Comparison of ENCODE assay signal across 8 cellular contexts in the genomic region with DNA sequence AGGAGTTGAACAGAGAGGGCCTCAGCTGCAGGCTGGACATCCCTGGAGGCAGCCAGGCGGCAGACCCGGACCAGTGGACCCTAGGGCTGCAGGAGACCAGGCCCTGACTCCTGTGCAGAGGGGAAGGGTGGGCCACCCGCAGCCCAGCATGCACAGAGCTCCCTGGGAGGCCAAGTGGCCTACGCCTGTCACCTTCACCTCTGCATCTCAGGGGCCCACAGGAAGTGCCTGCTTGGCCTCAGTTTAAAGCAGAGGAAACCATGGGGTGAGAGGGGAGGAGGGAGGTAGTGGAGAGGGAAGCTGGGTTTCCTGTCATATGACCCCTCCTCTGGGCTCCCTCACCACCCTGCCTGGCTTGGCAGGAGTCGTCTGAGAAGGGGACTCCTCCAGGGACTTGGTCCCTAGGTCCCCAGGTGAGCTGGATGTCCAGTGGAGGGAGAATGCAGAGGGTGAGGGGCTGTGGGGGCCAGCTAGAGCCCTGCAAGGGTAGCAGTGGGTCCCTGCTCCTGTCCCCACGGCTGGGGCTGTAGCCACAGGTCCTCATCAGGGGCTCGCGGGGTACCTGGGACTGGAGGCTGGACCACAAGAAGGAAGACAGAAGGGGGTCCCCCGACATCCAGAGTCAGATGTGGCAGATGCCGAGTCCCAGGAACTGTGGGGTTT. TPM values are rescaled to one million over a fixed set of nuclear protein-coding genes. Genes with fewer than 3 reads are reported as not detected.
A peak's percentile ranks its signal among the peaks of the same experiment; 100 is the strongest.
DNase-seq lines count a peak whose midpoint lies in the region; ATAC-seq and TF ChIP-seq lines count a peak whose summit lies in the region.

A gene with protein sequence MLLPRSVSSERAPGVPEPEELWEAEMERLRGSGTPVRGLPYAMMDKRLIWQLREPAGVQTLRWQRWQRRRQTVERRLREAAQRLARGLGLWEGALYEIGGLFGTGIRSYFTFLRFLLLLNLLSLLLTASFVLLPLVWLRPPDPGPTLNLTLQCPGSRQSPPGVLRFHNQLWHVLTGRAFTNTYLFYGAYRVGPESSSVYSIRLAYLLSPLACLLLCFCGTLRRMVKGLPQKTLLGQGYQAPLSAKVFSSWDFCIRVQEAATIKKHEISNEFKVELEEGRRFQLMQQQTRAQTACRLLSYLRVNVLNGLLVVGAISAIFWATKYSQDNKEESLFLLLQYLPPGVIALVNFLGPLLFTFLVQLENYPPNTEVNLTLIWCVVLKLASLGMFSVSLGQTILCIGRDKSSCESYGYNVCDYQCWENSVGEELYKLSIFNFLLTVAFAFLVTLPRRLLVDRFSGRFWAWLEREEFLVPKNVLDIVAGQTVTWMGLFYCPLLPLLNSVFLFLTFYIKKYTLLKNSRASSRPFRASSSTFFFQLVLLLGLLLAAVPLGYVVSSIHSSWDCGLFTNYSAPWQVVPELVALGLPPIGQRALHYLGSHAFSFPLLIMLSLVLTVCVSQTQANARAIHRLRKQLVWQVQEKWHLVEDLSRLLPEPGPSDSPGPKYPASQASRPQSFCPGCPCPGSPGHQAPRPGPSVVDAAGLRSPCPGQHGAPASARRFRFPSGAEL (plus strand): TSS at position 333 of the 663 bp plus-strand sequence. CDS start 818 bp downstream, outside the sequence.

- no peak within 1 kb of the TSS for H3K4me3 ChIP-seq in endodermal cell (ENCODE audit: low read length)
- peak within 1 kb of the TSS; percentile 38 for H3K4me3 ChIP-seq in rectal smooth muscle tissue (ENCODE audit: low read length)

- no peaks in the 10 kb centered on the region for H3K9me3 ChIP-seq in endodermal cell (ENCODE audit: control insufficient read depth, low read length)

- CTCF ChIA-PET in activated B cell treated with CpG ODN at 0.5 μM for 24 hours (lab: Charles Lee) = interaction anchor here (3.8 to 15.7 kb wide), 2 partner anchors 11 to 45 kb away, joined by 14 to 220 read pairs; no protein-coding TSS in a partner anchor

- peak within 1 kb of the TSS; percentile 93 for H3K27ac Mint-ChIP-seq in activated B cell treated with CpG ODN at 0.5 μM for 24 hours
- H3K27ac Mint-ChIP-seq in endodermal cell = no peak within 1 kb of the TSS

- H3K36me3 Mint-ChIP-seq in activated B cell treated with CpG ODN at 0.5 μM for 24 hours (ENCODE audit: low read depth) (peaks cover 42% of the 10 kb centered on the region), endodermal cell (ENCODE audit: low read depth) (peaks cover 1% of the 10 kb centered on the region)

- H3K4me1 ChIP-seq in endodermal cell (ENCODE audit: control insufficient read depth, insufficient read depth, low read length) = peaks cover 5% of the 10 kb centered on the region
- H3K4me1 ChIP-seq in rectal smooth muscle tissue (ENCODE audit: control insufficient read depth, insufficient read depth, low read length) = no peaks in the 10 kb centered on the region

- no peaks in the 10 kb centered on the region for H3K9me3 Mint-ChIP-seq in activated B cell treated with CpG ODN at 0.5 μM for 24 hours
- H3K9me3 Mint-ChIP-seq in endodermal cell = no peaks in the 10 kb centered on the region

- 84 to 86% methylated on average over 5 to 10 of the region's 10 CpGs for WGBS in endodermal cell (ENCODE audit: insufficient coverage in 1 of 2, insufficient read length in 1 of 2), 2 experiments

- peak; percentile 22 for ATAC-seq in activated B cell treated with CpG ODN at 0.5 μM for 24 hours (ENCODE audit: low read depth)
- ATAC-seq in GM18873 (IDR thresholded peaks at IDR 0.05; ENCODE audit: low FRiP score, unreplicated experiment) = no peak
- ATAC-seq in GM19395 (IDR thresholded peaks at IDR 0.05; ENCODE audit: unreplicated experiment) = no peak

- H3K9ac ChIP-seq in endodermal cell (ENCODE audit: extremely low read depth, low read length, poor library complexity, severe bottlenecking) = no peak within 1 kb of the TSS
- peak within 1 kb of the TSS; percentile 10 for H3K9ac ChIP-seq in rectal smooth muscle tissue (ENCODE audit: low read length)

- peak; percentile 87 for DNase-seq in CMK (ENCODE audit: low read depth)
- DNase-seq in HK-2 (ENCODE audit: unreplicated experiment) = peak; percentile 37
- no peak for DNase-seq in activated B cell treated with CpG ODN at 0.5 μM for 24 hours
- peak; percentile 83 for DNase-seq in endodermal cell
- no peak for DNase-seq in glomerular visceral epithelial cell (ENCODE audit: extremely low spot score)

- POLR2A ChIA-PET in activated B cell treated with CpG ODN at 0.5 μM for 24 hours (lab: Charles Lee) = interaction anchor here (0.6 to 48.2 kb wide), 14 partner anchors 1 to 1867 kb away, joined by 3 to 2404 read pairs (median 3); partner anchors contain the start of genes AFMID, C17orf99, SYNGR2 and TK1

- TF ChIP-seq CTCF in activated B cell treated with CpG ODN at 0.5 μM for 24 hours (IDR thresholded peaks at IDR 0.05) (no peak), endodermal cell (conservative IDR thresholded peaks at IDR 0.05) (no peak)

- peaks cover 74% of the 10 kb centered on the region for H3K4me1 Mint-ChIP-seq in activated B cell treated with CpG ODN at 0.5 μM for 24 hours
- H3K4me1 Mint-ChIP-seq in endodermal cell = peaks cover 21% of the 10 kb centered on the region

- no peak within 1 kb of the TSS for H3K27ac ChIP-seq in endodermal cell (ENCODE audit: low read depth, low read length)
- H3K27ac ChIP-seq in rectal smooth muscle tissue (ENCODE audit: low read depth, low read length) = no peak within 1 kb of the TSS

- H3K27me3 ChIP-seq in endodermal cell (ENCODE audit: control insufficient read depth, insufficient read depth, low read length, poor library complexity, severe bottlenecking) = peaks cover 7% of the 10 kb centered on the region
- peaks cover 3% of the 10 kb centered on the region for H3K27me3 ChIP-seq in rectal smooth muscle tissue (ENCODE audit: control insufficient read depth, insufficient read depth, low read length)

- intact Hi-C loops in activated B cell treated with CpG ODN at 0.5 μM for 24 hours (cut with micrococcal nuclease) = loop anchor here (1.0 to 5.0 kb wide), 5 partner anchors 46 to 808 kb away; no protein-coding TSS in a partner anchor

- H3K27me3 Mint-ChIP-seq in activated B cell treated with CpG ODN at 0.5 μM for 24 hours (no peaks in the 10 kb centered on the region), endodermal cell (ENCODE audit: insufficient read depth) (peaks cover 24% of the 10 kb centered on the region)

- H3K36me3 ChIP-seq in endodermal cell (ENCODE audit: control insufficient read depth, insufficient read depth, low read length) (peaks cover 3% of the 10 kb centered on the region), rectal smooth muscle tissue (ENCODE audit: control insufficient read depth, insufficient read depth, low read length) (no peaks in the 10 kb centered on the region)

- peak within 1 kb of the TSS; percentile 92 for H3K4me3 Mint-ChIP-seq in activated B cell treated with CpG ODN at 0.5 μM for 24 hours
- H3K4me3 Mint-ChIP-seq in endodermal cell = peak within 1 kb of the TSS; percentile 44

RNA-seq across cellular contexts. Expression of the gene that starts here (rescaled TPM):
- total RNA-seq in activated B cell treated with CpG ODN at 0.5 μM for 24 hours = 166 and 181 TPM in 2 replicates
- total RNA-seq in endodermal cell = 1 to 10 TPM in 1 of 2 donors, under 1 TPM in 1; 0.90 to 3.0 TPM
- polyA plus RNA-seq in endodermal cell (2013, experiment 1 of 2) = 0.07 TPM
- polyA plus RNA-seq in endodermal cell (2013, experiment 2 of 2) = 0.12 TPM

Comparison
In these comparisons a context has a peak if more than half of its experiments do, and no peak if none do; other contexts are left out.
1. RNA of the gene that starts here (total RNA-seq): 166 to 181 TPM in activated B cell treated with CpG ODN at 0.5 μM for 24 hours; 0.90 to 3.0 TPM in endodermal cell; every median in the first group is over 10 times any median in the second.
2. DNase-seq: peak in CMK (single experiment), HK-2 (single experiment) and endodermal cell (single experiment); none in activated B cell treated with CpG ODN at 0.5 μM for 24 hours (single experiment) and glomerular visceral epithelial cell (single experiment).